In the genomic region with DNA sequence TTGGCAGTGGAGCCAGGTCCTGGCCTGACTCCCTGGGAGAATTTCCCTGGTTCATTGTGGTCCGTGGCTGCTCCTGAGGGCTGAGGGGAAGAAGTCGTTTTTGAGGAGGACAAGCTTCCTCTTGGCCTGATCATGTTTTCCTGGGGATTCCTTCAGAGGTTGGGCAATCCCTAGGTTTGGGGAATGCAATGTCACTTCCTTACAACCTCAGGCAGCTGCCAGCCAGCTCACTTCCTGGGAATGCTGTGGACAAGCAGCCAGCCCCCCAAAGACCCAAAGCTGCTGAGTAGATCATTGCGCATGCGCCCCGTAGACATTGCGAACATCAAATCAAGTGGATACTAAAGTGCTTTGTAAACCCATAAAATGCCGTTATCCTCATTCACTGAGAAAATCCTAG, we compare ENCODE assay signal across 16 cellular contexts. TPM values are rescaled to one million over a fixed set of nuclear protein-coding genes. Genes with fewer than 3 reads are reported as not detected.
DNase-seq lines count a peak whose midpoint lies in the region; ATAC-seq and TF ChIP-seq lines count a peak whose summit lies in the region.
"Had no signal": no experiment of that assay in that cellular context is flagged by ENCODE, and none has a peak within 500 bp of the region (broad histone marks: within the 10 kb centered on the region; RNA-seq: fewer than 3 reads in every experiment).

No MANE protein-coding gene starts in this region.

- H3F3A ChIP-seq in PC-3 (ENCODE audit: low read length, unreplicated experiment): no peaks in the 10 kb centered on the region

- 90 to 91% methylated on average over 5 to 7 of the region's 7 CpGs for WGBS in endodermal cell (ENCODE audit: insufficient coverage in 1 of 2, insufficient read length in 1 of 2), 2 experiments
- 76 to 78% methylated on average over 7 of the region's 7 CpGs for WGBS in testis, 2 donors

- intact Hi-C loops in PC-3 (cut with micrococcal nuclease): no loop called here
- intact Hi-C loops in testis (cut with DNase I; ENCODE audit: low total_unique reads): no loop called here

- H4K20me1 ChIP-seq in PC-3 (ENCODE audit: low read length) (no peaks in the 10 kb centered on the region), osteoblast (ENCODE audit: insufficient read depth, low read length) (no peaks in the 10 kb centered on the region)

- no peaks in the 10 kb centered on the region for H3K4me1 Mint-ChIP-seq in endodermal cell

- TF ChIP-seq POLR2A in testis (IDR thresholded peaks at IDR 0.05): no peak

- peaks cover 17% of the 10 kb centered on the region for H3K4me1 ChIP-seq in PC-3 (ENCODE audit: insufficient read depth, low read length)
- H3K4me1 ChIP-seq in endodermal cell (ENCODE audit: control insufficient read depth, insufficient read depth, low read length): no peaks in the 10 kb centered on the region
- H3K4me1 ChIP-seq in osteoblast (ENCODE audit: insufficient read depth, low read length): peaks cover 12% of the 10 kb centered on the region
- H3K4me1 ChIP-seq in testis: no peaks in the 10 kb centered on the region
- H3K4me1 ChIP-seq: colonic mucosa had no signal

- no peak; the same call in 1 of the 2 replicates for ATAC-seq in PC-3
- ATAC-seq: stimulated activated naive CD8-positive, alpha-beta T cell treated with anti-CD3 and anti-CD28 coated beads, Interleukin-15, Interleukin-2, amounts not matched to agents 100 U/mL and 50 U/mL, for 24 hours had no signal

- H3K9ac ChIP-seq in PC-3 (ENCODE audit: low read length) (no peak overlapping the region), endodermal cell (ENCODE audit: extremely low read depth, low read length, poor library complexity, severe bottlenecking) (no peak overlapping the region)

- POLR2A ChIA-PET in PC-3 (lab: Charles Lee; ENCODE audit: unreplicated experiment): no interaction called here

- H3K27ac ChIP-seq in PC-3 (ENCODE audit: low read length): no peak overlapping the region
- H3K27ac ChIP-seq in endodermal cell (ENCODE audit: low read depth, low read length): no peak overlapping the region
- H3K27ac ChIP-seq in osteoblast (ENCODE audit: low read depth, low read length): peak overlapping the region; percentile 10
- no peak overlapping the region for H3K27ac ChIP-seq in testis
- H3K27ac ChIP-seq: colonic mucosa had no signal

- H3K27me3 Mint-ChIP-seq in endodermal cell (ENCODE audit: insufficient read depth): peaks cover 30% of the 10 kb centered on the region

- H3K9me3 ChIP-seq in PC-3 (ENCODE audit: low read length) (no peaks in the 10 kb centered on the region), endodermal cell (ENCODE audit: control insufficient read depth, low read length) (no peaks in the 10 kb centered on the region), osteoblast (ENCODE audit: low read depth, low read length) (no peaks in the 10 kb centered on the region), testis (no peaks in the 10 kb centered on the region)
- H3K9me3 ChIP-seq: colonic mucosa had no signal

- H3K9me3 Mint-ChIP-seq in endodermal cell: no peaks in the 10 kb centered on the region

- no peaks in the 10 kb centered on the region for H3K36me3 Mint-ChIP-seq in endodermal cell (ENCODE audit: low read depth)
- H3K36me3 Mint-ChIP-seq: CD4-positive, alpha-beta memory T cell had no signal

- H3K27me3 ChIP-seq in PC-3 (ENCODE audit: low read length) (no peaks in the 10 kb centered on the region), endodermal cell (ENCODE audit: control insufficient read depth, insufficient read depth, low read length, poor library complexity, severe bottlenecking) (peaks cover 6% of the 10 kb centered on the region), osteoblast (ENCODE audit: insufficient read depth, low read length) (peaks cover 7% of the 10 kb centered on the region), testis (no peaks in the 10 kb centered on the region)
- H3K27me3 ChIP-seq: colonic mucosa had no signal

- H3K4me2 ChIP-seq in PC-3 (ENCODE audit: low read length): no peak overlapping the region
- peak overlapping the region; percentile 5 for H3K4me2 ChIP-seq in osteoblast (ENCODE audit: insufficient read depth, low read length)

- H3K79me2 ChIP-seq in PC-3 (ENCODE audit: low read length) (no peaks in the 10 kb centered on the region), osteoblast (ENCODE audit: insufficient read depth, low read length) (no peaks in the 10 kb centered on the region)

- no peak overlapping the region for H3K4me3 Mint-ChIP-seq in endodermal cell
- H3K4me3 Mint-ChIP-seq: CD4-positive, alpha-beta memory T cell had no signal

- peak; percentile 82 for DNase-seq in EH (ENCODE audit: low read depth)
- peak; percentile 42 for DNase-seq in PC-3
- DNase-seq in endodermal cell: peak; percentile 40
- DNase-seq in osteoblast (ENCODE audit: insufficient read length, low spot score, missing footprints): peak; percentile 90
- DNase-seq in testis: no peak
- DNase-seq in DMS53 (lab: John Stamatoyannopoulos, UW): no peak
- no peak for DNase-seq in NCI-H2107 treated with DMSO at 0.1 percent for 48 hours (lab: John Stamatoyannopoulos, UW; ENCODE audit: unreplicated experiment)
- no peak for DNase-seq in RPMI8226
- DNase-seq: activated naive CD4-positive, alpha-beta T cell treated with anti-CD3 and anti-CD28 coated beads, Interleukin-2, amount 50 U/mL, for 16 hours; CD4-positive, alpha-beta memory T cell; colonic mucosa; NCI-H1417; NCI-H524 treated with DMSO at 0.1 percent for 48 hours; Right ventricle myocardium superior; stimulated activated CD4-positive, alpha-beta T cell treated with anti-CD3 and anti-CD28 coated beads, Interleukin-4, amount 100 ng/mL, for 4 hours; stimulated activated naive CD8-positive, alpha-beta T cell treated with anti-CD3 and anti-CD28 coated beads, Interleukin-15, Interleukin-2, amounts not matched to agents 100 U/mL and 50 U/mL, for 24 hours had no signal

- TF ChIP-seq CTCF in PC-3 (conservative IDR thresholded peaks at IDR 0.05; ENCODE audit: low read depth, low read length): no peak
- no peak for TF ChIP-seq CTCF in endodermal cell (conservative IDR thresholded peaks at IDR 0.05)
- TF ChIP-seq CTCF in osteoblast (IDR thresholded peaks at IDR 0.05; ENCODE audit: extremely low read depth, low read depth, low read length): no peak
- TF ChIP-seq CTCF in testis (IDR thresholded peaks at IDR 0.05): no peak

- no peak overlapping the region for H3K4me3 ChIP-seq in PC-3 (ENCODE audit: low read length)
- H3K4me3 ChIP-seq in endodermal cell (ENCODE audit: low read length): no peak overlapping the region
- H3K4me3 ChIP-seq in osteoblast (ENCODE audit: insufficient read depth, low read length): no peak overlapping the region
- no peak overlapping the region for H3K4me3 ChIP-seq in testis
- H3K4me3 ChIP-seq: colonic mucosa had no signal

- no peak overlapping the region for H3K27ac Mint-ChIP-seq in endodermal cell
- H3K27ac Mint-ChIP-seq: CD4-positive, alpha-beta memory T cell had no signal

- H2AFZ ChIP-seq in PC-3 (ENCODE audit: low read length) (no peak overlapping the region), osteoblast (ENCODE audit: low read length) (peak overlapping the region; percentile 69)

- H3K9me2 ChIP-seq in PC-3 (replicated peaks; ENCODE audit: low read length): no peaks in the 10 kb centered on the region

- CTCF ChIA-PET in PC-3 (lab: Charles Lee): no interaction called here

- H3K36me3 ChIP-seq in PC-3 (ENCODE audit: low read depth, low read length) (no peaks in the 10 kb centered on the region), endodermal cell (ENCODE audit: control insufficient read depth, insufficient read depth, low read length) (no peaks in the 10 kb centered on the region), osteoblast (ENCODE audit: insufficient read depth, low read length) (no peaks in the 10 kb centered on the region), testis (ENCODE audit: low read depth, missing control alignments) (no peaks in the 10 kb centered on the region)
- H3K36me3 ChIP-seq: colonic mucosa had no signal

- BruUV-seq in PC-3 (replicated peaks; lab: Mats Ljungman, UMichigan): no TSS peak

RNA-seq across cellular contexts. Expression of a gene that starts 7.7 kb away (rescaled TPM):
- total RNA-seq in PC-3 (2014; rRNA removed): 12.2 and 20.6 TPM in 2 replicates
- total RNA-seq in endodermal cell: 100 to 1,000 TPM; 124 to 139 TPM
- 68.6 TPM for polyA plus RNA-seq in endodermal cell (2013, experiment 1 of 2)
- polyA plus RNA-seq in endodermal cell (2013, experiment 2 of 2): 67.9 TPM
- total RNA-seq in osteoblast: 14.7 and 18.5 TPM in 2 replicates
- total RNA-seq in testis: 10 to 100 TPM; 36.3 TPM
- 15.5 TPM for polyA plus RNA-seq in testis (ENCODE audit: insufficient read depth, low read depth, low replicate concordance)

Comparison
In these comparisons a context has a peak if more than half of its experiments do, and no peak if none do; other contexts are left out.
1. DNase-seq: peak in EH (single experiment), PC-3 (single experiment), endodermal cell (single experiment) and osteoblast (single experiment); none in testis (single experiment), DMS53 (single experiment), NCI-H2107 treated with DMSO at 0.1 percent for 48 hours (single experiment) and RPMI8226 (single experiment).